Comparison of ENCODE assay signal across 1 cellular context in genomic region chr15:64702816-64703631, GRCh38.
TF ChIP-seq lines count a peak whose summit lies in the region.

No MANE protein-coding gene starts in this region.

TF ChIP-seq in HepG2, 621 proteins besides CTCF, POLR2A, EP300 and RAD21 (continued from another document and continues in another):
- TF ChIP-seq SNAPC4 (CRISPR knock-in tag; IDR thresholded peaks at IDR 0.05) (peak; percentile 99), GATA4 (IDR thresholded peaks at IDR 0.05; ENCODE audit: borderline replicate concordance, low read depth) (peak; percentile 71; the same call in 1 of the 2 replicates), IKZF5 (CRISPR knock-in tag; IDR thresholded peaks at IDR 0.05) (0 out of 2 replicates have a peak, but pooled peaks have one; percentile 22), CBX1 (IDR thresholded peaks at IDR 0.05; ENCODE audit: low read depth) (no peak), FLYWCH1 (CRISPR knock-in tag; IDR thresholded peaks at IDR 0.05) (no peak), BRCA1 (CRISPR knock-in tag; IDR thresholded peaks at IDR 0.05) (no peak), RARA (CRISPR knock-in tag; IDR thresholded peaks at IDR 0.05) (peak; percentile 28; the same call in 1 of the 2 replicates), RNF219 (CRISPR knock-in tag; IDR thresholded peaks at IDR 0.05) (no peak), ZNF616 (CRISPR knock-in tag; IDR thresholded peaks at IDR 0.05; ENCODE audit: low read depth) (no peak), DPF2 (CRISPR knock-in tag; IDR thresholded peaks at IDR 0.05; ENCODE audit: borderline replicate concordance, low read depth) (no peak; the same call in 1 of the 2 replicates), CBX5 (CRISPR knock-in tag; IDR thresholded peaks at IDR 0.05; ENCODE audit: borderline replicate concordance) (no peak), ZNF777 (CRISPR knock-in tag; IDR thresholded peaks at IDR 0.05) (no peak; the same call in 1 of the 2 replicates), LCORL (IDR thresholded peaks at IDR 0.05) (no peak), LCORL (CRISPR knock-in tag; IDR thresholded peaks at IDR 0.05) (no peak), ZNF468 (CRISPR knock-in tag; IDR thresholded peaks at IDR 0.05) (no peak), STAT5B (CRISPR knock-in tag; IDR thresholded peaks at IDR 0.05) (no peak), ZNF567 (CRISPR knock-in tag; IDR thresholded peaks at IDR 0.05; ENCODE audit: borderline replicate concordance) (no peak), FOXM1 (CRISPR knock-in tag; IDR thresholded peaks at IDR 0.05) (no peak), TCF12 (IDR thresholded peaks at IDR 0.05) (no peak), TCF12 (CRISPR knock-in tag; IDR thresholded peaks at IDR 0.05) (0 out of 2 replicates have a peak, but pooled peaks have one; percentile 19), ZBTB8A (CRISPR knock-in tag; IDR thresholded peaks at IDR 0.05; ENCODE audit: borderline replicate concordance, low read depth) (no peak), ZBTB20 (CRISPR knock-in tag; IDR thresholded peaks at IDR 0.05; ENCODE audit: borderline replicate concordance, low read depth) (no peak), ZNF510 (CRISPR knock-in tag; IDR thresholded peaks at IDR 0.05; ENCODE audit: low read depth) (no peak), RCOR2 (CRISPR knock-in tag; IDR thresholded peaks at IDR 0.05) (no peak), ZNF629 (CRISPR knock-in tag; conservative IDR thresholded peaks at IDR 0.05) (no peak), SMAD1 (CRISPR knock-in tag; IDR thresholded peaks at IDR 0.05; ENCODE audit: borderline replicate concordance, low read depth) (0 out of 2 replicates have a peak, but pooled peaks have one; percentile 46), SUZ12 (IDR thresholded peaks at IDR 0.05; ENCODE audit: low read depth, low read length) (peak; percentile 37; the same call in 1 of the 2 replicates), YEATS4 (CRISPR knock-in tag; IDR thresholded peaks at IDR 0.05; ENCODE audit: borderline replicate concordance) (0 out of 2 replicates have a peak, but pooled peaks have one; percentile 51), PBX2 (CRISPR knock-in tag; IDR thresholded peaks at IDR 0.05) (no peak), KDM1A (CRISPR knock-in tag; IDR thresholded peaks at IDR 0.05) (no peak), ZBTB33 (CRISPR knock-in tag; IDR thresholded peaks at IDR 0.05) (no peak), ZNF224 (CRISPR knock-in tag; IDR thresholded peaks at IDR 0.05) (no peak), TCF7L2 (IDR thresholded peaks at IDR 0.05; ENCODE audit: low read depth, low read length) (no peak), SRF (IDR thresholded peaks at IDR 0.05; ENCODE audit: low read depth, low read length) (no peak), ZBTB26 (CRISPR knock-in tag; IDR thresholded peaks at IDR 0.05; ENCODE audit: borderline replicate concordance) (no peak), RBM22 (optimal IDR thresholded peaks at IDR 0.05; ENCODE audit: low read length) (no peak), HNRNPL (IDR thresholded peaks at IDR 0.05; ENCODE audit: low read depth, low read length) (no peak), HMG20A (CRISPR knock-in tag; IDR thresholded peaks at IDR 0.05; ENCODE audit: borderline replicate concordance) (no peak; the same call in 1 of the 2 replicates), HBP1 (CRISPR knock-in tag; IDR thresholded peaks at IDR 0.05; ENCODE audit: low read depth) (peak; percentile 73; the same call in 1 of the 2 replicates), ZBTB34 (CRISPR knock-in tag; IDR thresholded peaks at IDR 0.05) (no peak), TFAP4 (IDR thresholded peaks at IDR 0.05; ENCODE audit: borderline replicate concordance, low read depth) (0 out of 2 replicates have a peak, but pooled peaks have one; percentile 18), ZBTB4 (CRISPR knock-in tag; IDR thresholded peaks at IDR 0.05; ENCODE audit: borderline replicate concordance) (no peak), MED8 (CRISPR knock-in tag; IDR thresholded peaks at IDR 0.05; ENCODE audit: insufficient replicate concordance) (no peak)
